ENCODE assay signal across 1 cellular context in genomic region chr1:36154765-36155559, GRCh38.
A peak's percentile ranks its signal among the peaks of the same experiment; 100 is the strongest.
TF ChIP-seq lines count a peak whose summit lies in the region.

No MANE protein-coding gene starts in this region.

TF ChIP-seq in K562, 482 proteins besides CTCF, POLR2A, EP300 and RAD21 (continued from another document and continues in another):
- TF ChIP-seq ZNF592 (IDR thresholded peaks at IDR 0.05) (0 out of 2 replicates have a peak, but pooled peaks have one; percentile 12), KDM2B (CRISPR knock-in tag; IDR thresholded peaks at IDR 0.05) (no peak), NR0B1 (IDR thresholded peaks at IDR 0.05; ENCODE audit: partially characterized antibody) (no peak), TAF9B (IDR thresholded peaks at IDR 0.05; ENCODE audit: partially characterized antibody) (no peak), CSDE1 (IDR thresholded peaks at IDR 0.05) (no peak), ARID3B (CRISPR knock-in tag; IDR thresholded peaks at IDR 0.05; ENCODE audit: borderline replicate concordance) (0 out of 2 replicates have a peak, but pooled peaks have one; percentile 57), ZNF561 (CRISPR knock-in tag; conservative IDR thresholded peaks at IDR 0.05) (no peak), FOS (IDR thresholded peaks at IDR 0.05; ENCODE audit: extremely low read depth, insufficient read length) (no peak), ZZZ3 (IDR thresholded peaks at IDR 0.05) (no peak), STAG1 (CRISPR knock-in tag; IDR thresholded peaks at IDR 0.05; ENCODE audit: borderline replicate concordance) (no peak), ZKSCAN8 (CRISPR knock-in tag; IDR thresholded peaks at IDR 0.05) (no peak), PTBP1 (IDR thresholded peaks at IDR 0.05; ENCODE audit: low read depth, low read length) (no peak), TFE3 (CRISPR knock-in tag; IDR thresholded peaks at IDR 0.05) (no peak), GATAD2A (IDR thresholded peaks at IDR 0.05) (peak; percentile 18; the same call in 1 of the 2 replicates), SREBF1 (IDR thresholded peaks at IDR 0.05; ENCODE audit: borderline replicate concordance, low read depth, low read length) (no peak), ZBTB40 (IDR thresholded peaks at IDR 0.05) (peak; percentile 40; the same call in 1 of the 2 replicates), ZBTB40 (CRISPR knock-in tag; IDR thresholded peaks at IDR 0.05) (no peak), RFX5 (IDR thresholded peaks at IDR 0.05; ENCODE audit: low read depth, low read length) (no peak), MEIS2 (IDR thresholded peaks at IDR 0.05; ENCODE audit: partially characterized antibody) (no peak), KAT7 (CRISPR knock-in tag; IDR thresholded peaks at IDR 0.05; ENCODE audit: borderline replicate concordance) (0 out of 2 replicates have a peak, but pooled peaks have one; percentile 8), NFIC (IDR thresholded peaks at IDR 0.05) (peak; percentile 29; the same call in 1 of the 2 replicates), NRF1 (conservative IDR thresholded peaks at IDR 0.05 in 1 of 2, IDR thresholded peaks at IDR 0.05 in 1 of 2) (peak; percentile 69 to 71), ZNF140 (CRISPR knock-in tag; IDR thresholded peaks at IDR 0.05) (no peak), CXXC5 (CRISPR knock-in tag; IDR thresholded peaks at IDR 0.05) (0 out of 2 replicates have a peak, but pooled peaks have one; percentile 9), BCL6 (CRISPR knock-in tag; IDR thresholded peaks at IDR 0.05) (no peak), JUN (IDR thresholded peaks at IDR 0.05; ENCODE audit: borderline replicate concordance, low read depth, low read length) (no peak), JUN (CRISPR knock-in tag; IDR thresholded peaks at IDR 0.05; ENCODE audit: borderline replicate concordance) (no peak), HCFC1 (IDR thresholded peaks at IDR 0.05; ENCODE audit: low read depth, low read length) (peak; percentile 4; the same call in 1 of the 2 replicates), NCOA6 (IDR thresholded peaks at IDR 0.05) (no peak), HOMEZ (CRISPR knock-in tag; IDR thresholded peaks at IDR 0.05) (no peak), HDAC6 (IDR thresholded peaks at IDR 0.05; ENCODE audit: low read depth, low read length) (no peak), ZNF778 (CRISPR knock-in tag; IDR thresholded peaks at IDR 0.05) (no peak), ESRRA (IDR thresholded peaks at IDR 0.05; ENCODE audit: borderline replicate concordance, low read depth) (peak; percentile 50), CREM (IDR thresholded peaks at IDR 0.05; ENCODE audit: low read depth) (no peak), HDGF (IDR thresholded peaks at IDR 0.05) (0 out of 2 replicates have a peak, but pooled peaks have one; percentile 22), PRPF4 (IDR thresholded peaks at IDR 0.05; ENCODE audit: insufficient read depth, low read depth, low read length, poor library complexity, severe bottlenecking) (no peak), XRCC5 (IDR thresholded peaks at IDR 0.05; ENCODE audit: low read depth, low read length) (no peak), ZBTB33 (CRISPR knock-in tag; IDR thresholded peaks at IDR 0.05) (no peak), ZNF146 (CRISPR knock-in tag; IDR thresholded peaks at IDR 0.05; ENCODE audit: unreplicated experiment) (no peak), HMGN3 (IDR thresholded peaks at IDR 0.05; ENCODE audit: borderline replicate concordance, extremely low read depth, insufficient read length, low read depth, low read length) (peak; percentile 13), ZNF707 (CRISPR knock-in tag; conservative IDR thresholded peaks at IDR 0.05) (no peak)
